Comparison of ENCODE assay signal across 10 cellular contexts in the genomic region with DNA sequence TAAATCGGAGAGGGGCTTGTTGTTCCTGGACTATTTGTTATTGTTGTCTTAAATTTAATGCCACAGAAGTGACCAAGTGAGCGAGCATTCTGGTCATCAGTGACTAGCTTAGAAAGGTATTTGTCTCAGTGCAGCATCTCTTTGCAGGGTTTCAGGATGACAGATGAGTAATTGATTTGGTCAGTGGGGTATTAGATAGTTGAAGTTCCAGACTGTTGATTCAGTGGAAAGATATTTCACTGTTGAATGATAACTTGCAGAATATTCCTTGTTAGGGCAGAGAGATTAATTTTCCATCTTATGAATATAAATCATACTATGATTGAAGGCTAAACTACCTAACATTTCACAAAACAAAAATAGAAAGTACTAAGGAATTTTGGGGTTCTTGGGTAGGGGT.
DNase-seq lines count a peak whose midpoint lies in the region; ATAC-seq and TF ChIP-seq lines count a peak whose summit lies in the region.
"Had no signal": no experiment of that assay in that cellular context is flagged by ENCODE, and none has a peak within 500 bp of the region (broad histone marks: within the 10 kb centered on the region; RNA-seq: fewer than 3 reads in every experiment).

No MANE protein-coding gene starts in this region.

- H3K4me3 ChIP-seq in fibroblast of lung (replicated peaks in 1 of 4; ENCODE audit: control extremely low read depth in 1 of 4, insufficient read depth in 1 of 4, low read depth in 3 of 4, low read length in 4 of 4) (peak overlapping the region in 2 of 4 experiments; percentile 43), sigmoid colon (no peak overlapping the region)

- no peaks in the 10 kb centered on the region for H3K27me3 ChIP-seq in fibroblast of lung (ENCODE audit: control insufficient read depth, insufficient read depth, low read length)
- no peaks in the 10 kb centered on the region for H3K27me3 ChIP-seq in sigmoid colon
- H3K27me3 ChIP-seq: vagina had no signal

- TF ChIP-seq EP300 in sigmoid colon (IDR thresholded peaks at IDR 0.05) = no peak

- H3K36me3 ChIP-seq in fibroblast of lung (ENCODE audit: control insufficient read depth, insufficient read depth, low read length) = no peaks in the 10 kb centered on the region
- H3K36me3 ChIP-seq in sigmoid colon = no peaks in the 10 kb centered on the region
- H3K36me3 ChIP-seq: vagina had no signal

- H4K20me1 ChIP-seq in fibroblast of lung (ENCODE audit: control insufficient read depth, extremely low read depth, insufficient read depth, low read length) = no peaks in the 10 kb centered on the region

- H3K36me3 Mint-ChIP-seq in effector memory CD8-positive, alpha-beta T cell (ENCODE audit: insufficient read depth) = peaks cover 5% of the 10 kb centered on the region

- peak; percentile 98 for DNase-seq in HCEC 1CT
- peak; percentile 95 for DNase-seq in RKO (ENCODE audit: low spot score)
- peak; percentile 63 to 97 for DNase-seq in fibroblast of lung (ENCODE audit: low read depth in 2 of 2)
- DNase-seq in sigmoid colon = no peak
- DNase-seq in effector memory CD8-positive, alpha-beta T cell = no peak
- DNase-seq in NCI-H345 treated with DMSO at 0.1 percent for 48 hours (lab: John Stamatoyannopoulos, UW; ENCODE audit: unreplicated experiment) = no peak
- DNase-seq: SHP77; stimulated activated CD4-positive, alpha-beta T cell treated with anti-CD3 and anti-CD28 coated beads, Interleukin-4, amount 100 ng/mL, for 1 hour had no signal

- H3K4me1 ChIP-seq in fibroblast of lung (ENCODE audit: control insufficient read depth, extremely low read depth, insufficient read depth, low read length) = peaks cover 50% of the 10 kb centered on the region
- H3K4me1 ChIP-seq in sigmoid colon = peaks cover 0 to 81% (median 62%) of the 10 kb centered on the region in 4 donors

- H3K9me3 ChIP-seq in fibroblast of lung (ENCODE audit: control insufficient read depth, insufficient read depth, low read depth, low read length) (no peaks in the 10 kb centered on the region), sigmoid colon (no peaks in the 10 kb centered on the region)
- H3K9me3 ChIP-seq: vagina had no signal

- H3K4me3 Mint-ChIP-seq in effector memory CD8-positive, alpha-beta T cell = no peak overlapping the region

- peaks cover 90% of the 10 kb centered on the region for H3K79me2 ChIP-seq in fibroblast of lung (ENCODE audit: control insufficient read depth, insufficient read depth, low read length)

- peak overlapping the region; percentile 82 for H3K27ac ChIP-seq in fibroblast of lung (ENCODE audit: insufficient read depth, low read length)
- peak overlapping the region in 3 of 4 donors; percentile 63 to 82 (median 78) for H3K27ac ChIP-seq in sigmoid colon

- intact Hi-C loops in sigmoid colon (cut with DNase I) = no loop called here

- no peaks in the 10 kb centered on the region for H3K9me3 Mint-ChIP-seq in effector memory CD8-positive, alpha-beta T cell

- ATAC-seq in effector memory CD8-positive, alpha-beta T cell (replicated peaks) = no peak
- no peak for ATAC-seq in HG03378 (IDR thresholded peaks at IDR 0.05; ENCODE audit: unreplicated experiment)

- no peak for TF ChIP-seq POLR2A in sigmoid colon (IDR thresholded peaks at IDR 0.05)

- TF ChIP-seq CTCF in fibroblast of lung (conservative IDR thresholded peaks at IDR 0.05 in 1 of 2, IDR thresholded peaks at IDR 0.05 in 1 of 2; ENCODE audit: low read depth in 1 of 2, low read length in 2 of 2) (no peak), sigmoid colon (IDR thresholded peaks at IDR 0.05) (no peak)

- H2AFZ ChIP-seq in fibroblast of lung (ENCODE audit: low read length) = no peak overlapping the region

- WGBS in sigmoid colon, 2 donors = 84 to 88% methylated on average over 2 of the region's 2 CpGs

- H3K4me1 Mint-ChIP-seq in effector memory CD8-positive, alpha-beta T cell (ENCODE audit: low read depth in 2 of 2) = peaks cover 5 to 12% of the 10 kb centered on the region in 2 donors

- H3K27ac Mint-ChIP-seq in effector memory CD8-positive, alpha-beta T cell = no peak overlapping the region

- H3K4me2 ChIP-seq in fibroblast of lung (ENCODE audit: extremely low read depth, insufficient read depth, low read length) = peak overlapping the region; percentile 50

- H3K9ac ChIP-seq in fibroblast of lung (ENCODE audit: insufficient read depth, low read length) = no peak overlapping the region

- H3K27me3 Mint-ChIP-seq in effector memory CD8-positive, alpha-beta T cell = peaks cover 21 to 49% of the 10 kb centered on the region in 2 donors

Comparison
In these comparisons a context has a peak if more than half of its experiments do, and no peak if none do; other contexts are left out.
1. DNase-seq: peak in HCEC 1CT (single experiment), RKO (single experiment) and fibroblast of lung (2 of 2); none in sigmoid colon (single experiment), effector memory CD8-positive, alpha-beta T cell (0 of 3) and NCI-H345 treated with DMSO at 0.1 percent for 48 hours (single experiment).